In genomic region chr2:163773276-163773675, GRCh38 we compare ENCODE assay signal across 9 cellular contexts. TPM values are rescaled to one million over a fixed set of nuclear protein-coding genes. Genes with fewer than 3 reads are reported as not detected.
"Had no signal": no experiment of that assay in that cellular context is flagged by ENCODE, and none has a peak within 500 bp of the region (broad histone marks: within the 10 kb centered on the region; RNA-seq: fewer than 3 reads in every experiment).

No MANE protein-coding gene starts in this region.

- H2AFZ ChIP-seq: GM23338 had no signal

- H3K4me2 ChIP-seq: GM23338 had no signal

- H3K27me3 Mint-ChIP-seq: IgD-negative memory B cell had no signal

- H3K4me1 Mint-ChIP-seq: H9, IgD-negative memory B cell had no signal

- H3K4me3 ChIP-seq: GM23338 had no signal

- FAIRE-seq: H1, H54, HTR-8/SVneo had no signal

- H3K4me3 Mint-ChIP-seq: GM23338, H9 had no signal

- DNase-seq: H9, HCEC 1CT, KBM-7 had no signal

- H3K27ac Mint-ChIP-seq: GM23338, H9, IgD-negative memory B cell had no signal

- ATAC-seq: GM23338 had no signal

- H3K36me3 Mint-ChIP-seq: IgD-negative memory B cell had no signal

- H3K9me3 Mint-ChIP-seq: GM23338, H9 had no signal

RNA-seq across cellular contexts. Expression of gene FIGN, which starts 37.5 kb away (rescaled TPM):
- total RNA-seq: HT-29 had no signal
- polyA plus RNA-seq: IgD-negative memory B cell had no signal
